ENCODE assay signal across 20 cellular contexts in genomic region chr9:6811436-6811835, GRCh38.
"Had no signal": no experiment of that assay in that cellular context is flagged by ENCODE, and none has a peak within 500 bp of the region (broad histone marks: within the 10 kb centered on the region; RNA-seq: fewer than 3 reads in every experiment).

No MANE protein-coding gene starts in this region.

- H3K9me3 ChIP-seq: body of pancreas, gastroesophageal sphincter, heart right ventricle, left ventricle myocardium inferior, neutrophil, tibial artery had no signal

- H3K9ac ChIP-seq: parathyroid adenoma had no signal

- H3K27me3 ChIP-seq: body of pancreas, gastroesophageal sphincter, heart right ventricle, neutrophil, tibial artery had no signal

- ATAC-seq: body of pancreas; gastroesophageal sphincter; heart right ventricle; natural killer cell; stimulated activated naive B cell treated with anti-CD40 and anti-IgM and Interleukin-4, amounts not matched to agents 10 μg/mL and 1 μg/mL and 100 μg/mL, for 72 hours had no signal

- DNase-seq: activated B cell treated with CpG ODN at 0.5 μM for 24 hours; activated CD4-positive, alpha-beta T cell treated with anti-CD3 and anti-CD28 coated beads, Interleukin-2, amount 10 ng/mL, durations not matched to agents 24 days and 14 days; activated gamma-delta T cell treated with Interleukin-2 at 50 U/mL for 16 hours; amygdala; body of pancreas; central memory CD4-positive, alpha-beta T cell; effector memory CD4-positive, alpha-beta T cell; heart right ventricle; kidney; left ventricle myocardium inferior; mesenchymal stem cell; natural killer cell; stimulated activated naive B cell treated with anti-CD40 and anti-IgM and Interleukin-4, amounts not matched to agents 10 μg/mL and 1 μg/mL and 100 μg/mL, for 72 hours; T-helper 2 cell; tibial artery had no signal

- H3K4me3 ChIP-seq: body of pancreas, coronary artery, gastroesophageal sphincter, heart right ventricle, left ventricle myocardium inferior, tibial artery had no signal

- H3K27ac ChIP-seq: body of pancreas, coronary artery, epithelial cell of prostate, gastroesophageal sphincter, heart right ventricle, left ventricle myocardium inferior, neutrophil, parathyroid adenoma, tibial artery had no signal

- H2AFZ ChIP-seq: parathyroid adenoma had no signal

- H3K79me2 ChIP-seq: parathyroid adenoma had no signal

- H3K4me1 ChIP-seq: gastroesophageal sphincter, parathyroid adenoma, tibial artery had no signal
